ENCODE assay signal across 11 cellular contexts in the genomic region with DNA sequence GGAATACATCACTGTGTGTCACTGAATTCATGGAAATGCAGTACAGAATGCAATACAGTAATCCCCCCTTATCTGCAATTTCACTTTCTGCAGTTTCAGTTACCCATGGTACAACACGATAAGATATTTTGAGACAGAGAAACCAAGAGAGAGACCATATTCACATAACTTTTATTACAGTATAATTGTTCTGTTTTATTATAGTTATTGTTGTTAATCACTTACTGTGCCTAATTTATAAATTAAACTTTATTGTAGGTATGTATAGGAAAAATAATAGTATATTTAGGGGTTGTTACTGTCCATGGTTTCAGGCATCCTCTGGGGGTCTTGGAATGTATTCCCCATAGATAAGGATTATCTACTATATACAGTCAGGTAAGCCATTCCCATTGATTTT.
DNase-seq lines count a peak whose midpoint lies in the region; ATAC-seq, FAIRE-seq and TF ChIP-seq lines count a peak whose summit lies in the region.
"Had no signal": no experiment of that assay in that cellular context is flagged by ENCODE, and none has a peak within 500 bp of the region (broad histone marks: within the 10 kb centered on the region; RNA-seq: fewer than 3 reads in every experiment).

No MANE protein-coding gene starts in this region.

- H3K79me2 ChIP-seq in MM.1S (ENCODE audit: low read length) (peaks cover 93% of the 10 kb centered on the region), HepG2 (ENCODE audit: insufficient read depth, low read length) (peaks cover 55% of the 10 kb centered on the region)

- H3K9me3 ChIP-seq in MM.1S (replicated peaks; ENCODE audit: insufficient read depth, low read length) (no peaks in the 10 kb centered on the region), adipocyte (ENCODE audit: control insufficient read depth, low read length) (peaks cover 4% of the 10 kb centered on the region), HepG2 (ENCODE audit: low read length) (no peaks in the 10 kb centered on the region), subcutaneous abdominal adipose tissue (ENCODE audit: control insufficient read depth in 5 of 5, low read length in 5 of 5) (no peaks in the 10 kb centered on the region), SJCRH30 (replicated peaks) (0 out of 2 replicates have a peak, but pooled peaks cover 5% of the 10 kb centered on the region)
- H3K9me3 ChIP-seq in effector memory CD4-positive, alpha-beta T cell (ENCODE audit: control insufficient read depth, low read length): no peaks in the 10 kb centered on the region

- POLR2A ChIA-PET in HepG2 (lab: Yijun Ruan, JAX): no interaction called here

- H2AFZ ChIP-seq in MM.1S (ENCODE audit: low read length) (no peak overlapping the region), HepG2 (ENCODE audit: low read length) (no peak overlapping the region)

- no peak for ATAC-seq in HepG2

- H3K4me3 ChIP-seq in MM.1S (ENCODE audit: low read length) (no peak overlapping the region), adipocyte (ENCODE audit: low read length) (peak overlapping the region; percentile 48), HepG2 (replicated peaks in 1 of 3; ENCODE audit: insufficient read depth in 1 of 3, low read depth in 2 of 3, low read length in 3 of 3) (no peak overlapping the region), subcutaneous abdominal adipose tissue (ENCODE audit: low read depth in 1 of 5, low read length in 5 of 5) (no peak overlapping the region), SJCRH30 (no peak overlapping the region)
- no peak overlapping the region for H3K4me3 ChIP-seq in effector memory CD4-positive, alpha-beta T cell (ENCODE audit: insufficient read depth, low read depth, low read length, poor library complexity, severe bottlenecking)

- intact Hi-C loops in HepG2 (cut with micrococcal nuclease; ENCODE audit: unreplicated experiment): no loop called here

- in situ Hi-C loops in HepG2 (cut with HindIII; ENCODE audit: extremely low pct_ligation_motif_present, low pct_unique_long_range_greater_than_20kb): no loop called here

- WGBS in HepG2 (ENCODE audit: low lambda C conversion rate): 93% methylated on average over 1 of the region's 1 CpG

- no peak for TF ChIP-seq EP300 in HepG2 (IDR thresholded peaks at IDR 0.05; ENCODE audit: low read depth in 2 of 2, low read length in 2 of 2)
- no peak for TF ChIP-seq EP300 in HepG2 (CRISPR knock-in tag; IDR thresholded peaks at IDR 0.05; ENCODE audit: borderline replicate concordance)

- H3K27ac ChIP-seq in MM.1S (ENCODE audit: low read length) (peak overlapping the region; percentile 91; the same call in 1 of the 2 replicates), HepG2 (ENCODE audit: extremely low read length, insufficient read depth, low read length) (no peak overlapping the region), subcutaneous abdominal adipose tissue (ENCODE audit: low read depth, low read length) (peak overlapping the region; percentile 80), SJCRH30 (no peak overlapping the region)
- no peak overlapping the region for H3K27ac ChIP-seq in effector memory CD4-positive, alpha-beta T cell (ENCODE audit: insufficient read depth, low read length, poor library complexity, severe bottlenecking)

- no peaks in the 10 kb centered on the region for H3K9me2 ChIP-seq in MM.1S (replicated peaks; ENCODE audit: insufficient read depth, low read length)

- H3F3A ChIP-seq in MM.1S (ENCODE audit: insufficient read depth, low read length): peaks cover 58% of the 10 kb centered on the region

- H4K20me1 ChIP-seq in MM.1S (ENCODE audit: insufficient read depth, low read length) (no peaks in the 10 kb centered on the region), HepG2 (ENCODE audit: insufficient read depth, low read length) (no peaks in the 10 kb centered on the region; the same call in 1 of the 2 replicates)

- TF ChIP-seq POLR2A in HepG2 (IDR thresholded peaks at IDR 0.05; ENCODE audit: insufficient read depth in 1 of 2, low read depth in 2 of 2, low read length in 2 of 2): no peak

- H3K36me3 ChIP-seq in MM.1S (replicated peaks; ENCODE audit: insufficient read depth, low read length): 0 out of 2 replicates have a peak, but pooled peaks cover 5% of the 10 kb centered on the region
- peaks cover 6% of the 10 kb centered on the region for H3K36me3 ChIP-seq in adipocyte (ENCODE audit: control insufficient read depth, insufficient read depth, low read length, severe bottlenecking)
- H3K36me3 ChIP-seq in HepG2 (replicated peaks in 1 of 2; ENCODE audit: control insufficient read depth in 1 of 2, insufficient read depth in 2 of 2, low read length in 2 of 2): peaks cover 0 to 4% of the 10 kb centered on the region in 2 experiments; a peak in 4 of 5 replicates
- peaks cover 0 to 4% (median 0%) of the 10 kb centered on the region in 5 donors for H3K36me3 ChIP-seq in subcutaneous abdominal adipose tissue (ENCODE audit: control insufficient read depth in 5 of 5, insufficient read depth in 5 of 5, low read length in 5 of 5)
- peaks cover 11% of the 10 kb centered on the region for H3K36me3 ChIP-seq in effector memory CD4-positive, alpha-beta T cell (ENCODE audit: control insufficient read depth, insufficient read depth, low read length)
- H3K36me3 ChIP-seq in SJCRH30: peaks cover 5% of the 10 kb centered on the region; the same call in 1 of the 2 replicates

- peaks cover 74% of the 10 kb centered on the region for H3K4me1 ChIP-seq in MM.1S (ENCODE audit: low read length)
- peaks cover 56% of the 10 kb centered on the region for H3K4me1 ChIP-seq in adipocyte (ENCODE audit: control insufficient read depth, insufficient read depth, low read length)
- H3K4me1 ChIP-seq in HepG2 (ENCODE audit: insufficient read depth, low read length): peaks cover 31% of the 10 kb centered on the region
- H3K4me1 ChIP-seq in subcutaneous abdominal adipose tissue (ENCODE audit: control insufficient read depth in 5 of 5, insufficient read depth in 5 of 5, low read length in 5 of 5): peaks cover 3 to 56% (median 41%) of the 10 kb centered on the region in 5 donors
- H3K4me1 ChIP-seq in effector memory CD4-positive, alpha-beta T cell (ENCODE audit: control insufficient read depth, insufficient read depth, low read length, poor library complexity, severe bottlenecking): peaks cover 54% of the 10 kb centered on the region
- no peaks in the 10 kb centered on the region for H3K4me1 ChIP-seq in SJCRH30

- H3K9ac ChIP-seq in MM.1S (ENCODE audit: low read length) (no peak overlapping the region), adipocyte (ENCODE audit: low read length) (peak overlapping the region; percentile 82), HepG2 (ENCODE audit: insufficient read depth, low read depth, low read length) (peak overlapping the region; percentile 8; the same call in 1 of the 2 replicates), subcutaneous abdominal adipose tissue (ENCODE audit: low read length in 5 of 5) (peak overlapping the region in 3 of 5 donors; percentile 11 to 41 (median 33))

- H3K4me2 ChIP-seq in MM.1S (ENCODE audit: low read depth, low read length) (peak overlapping the region; percentile 93), HepG2 (ENCODE audit: low read depth, low read length) (no peak overlapping the region)

- TF ChIP-seq CTCF in MM.1S (IDR thresholded peaks at IDR 0.05; ENCODE audit: low read length) (no peak), HepG2 (CRISPR knock-in tag; IDR thresholded peaks at IDR 0.05) (no peak)

- H3K27me3 ChIP-seq in MM.1S (replicated peaks; ENCODE audit: insufficient read depth, low read length) (no peaks in the 10 kb centered on the region), adipocyte (replicated peaks; ENCODE audit: control insufficient read depth, insufficient read depth, low read length) (no peaks in the 10 kb centered on the region), HepG2 (ENCODE audit: control insufficient read depth in 1 of 2, insufficient read depth in 2 of 2, low read length in 2 of 2) (no peaks in the 10 kb centered on the region), subcutaneous abdominal adipose tissue (ENCODE audit: control insufficient read depth in 5 of 5, insufficient read depth in 4 of 5, low read length in 5 of 5) (no peaks in the 10 kb centered on the region), SJCRH30 (no peaks in the 10 kb centered on the region)
- H3K27me3 ChIP-seq in effector memory CD4-positive, alpha-beta T cell (replicated peaks; ENCODE audit: control insufficient read depth, insufficient read depth, low read length, poor library complexity, severe bottlenecking): no peaks in the 10 kb centered on the region

- no peak for TF ChIP-seq RAD21 in HepG2 (CRISPR knock-in tag; IDR thresholded peaks at IDR 0.05)

- no TSS peak for BruUV-seq in HepG2 (replicated peaks; lab: Mats Ljungman, UMichigan)

- CTCF ChIA-PET in HepG2 (lab: Yijun Ruan, JAX; ENCODE audit: low intra/inter-chr PET ratio, low total read pairs): no interaction called here

- DNase-seq in MM.1S (no peak), adipocyte (ENCODE audit: low read depth) (no peak), HepG2 (ENCODE audit: low spot score) (no peak), SJCRH30 (no peak), KG1 (lab: John Stamatoyannopoulos, UW) (no peak)
- no peak for DNase-seq in effector memory CD4-positive, alpha-beta T cell
- DNase-seq: cerebellar nuclear complex; DMS79; stimulated activated CD4-positive, alpha-beta T cell treated with anti-CD3 and anti-CD28 coated beads, Interleukin-1b, Interleukin-23, amount 100 ng/mL, for 48 hours; T1000 had no signal

- FAIRE-seq in HepG2 (lab: Jason Lieb, UNC): no peak

TF ChIP-seq in HepG2, 621 proteins besides CTCF, POLR2A, EP300 and RAD21 (continues in another document):
- TF ChIP-seq, protein P1, sequence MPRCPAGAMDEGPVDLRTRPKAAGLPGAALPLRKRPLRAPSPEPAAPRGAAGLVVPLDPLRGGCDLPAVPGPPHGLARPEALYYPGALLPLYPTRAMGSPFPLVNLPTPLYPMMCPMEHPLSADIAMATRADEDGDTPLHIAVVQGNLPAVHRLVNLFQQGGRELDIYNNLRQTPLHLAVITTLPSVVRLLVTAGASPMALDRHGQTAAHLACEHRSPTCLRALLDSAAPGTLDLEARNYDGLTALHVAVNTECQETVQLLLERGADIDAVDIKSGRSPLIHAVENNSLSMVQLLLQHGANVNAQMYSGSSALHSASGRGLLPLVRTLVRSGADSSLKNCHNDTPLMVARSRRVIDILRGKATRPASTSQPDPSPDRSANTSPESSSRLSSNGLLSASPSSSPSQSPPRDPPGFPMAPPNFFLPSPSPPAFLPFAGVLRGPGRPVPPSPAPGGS (CRISPR knock-in tag; IDR thresholded peaks at IDR 0.05): no peak
- no peak for TF ChIP-seq ETV6 (CRISPR knock-in tag; conservative IDR thresholded peaks at IDR 0.05)
- TF ChIP-seq AKAP8 (CRISPR knock-in tag; IDR thresholded peaks at IDR 0.05): no peak
- no peak for TF ChIP-seq MAF1 (CRISPR knock-in tag; IDR thresholded peaks at IDR 0.05; ENCODE audit: borderline replicate concordance)
- no peak for TF ChIP-seq RBAK (CRISPR knock-in tag; IDR thresholded peaks at IDR 0.05)

Comparison
In these comparisons a context has a peak if more than half of its experiments do, and no peak if none do; other contexts are left out.
1. H3K27ac ChIP-seq: peak in MM.1S (single experiment) and subcutaneous abdominal adipose tissue (single experiment); none in HepG2 (single experiment), effector memory CD4-positive, alpha-beta T cell (single experiment) and SJCRH30 (single experiment).